In genomic region chr11:131942878-131943277, GRCh38 we compare ENCODE assay signal across 26 cellular contexts.
"Had no signal": no experiment of that assay in that cellular context is flagged by ENCODE, and none has a peak within 500 bp of the region (broad histone marks: within the 10 kb centered on the region; RNA-seq: fewer than 3 reads in every experiment).

No MANE protein-coding gene starts in this region.

- H3K27me3 Mint-ChIP-seq: effector memory CD8-positive, alpha-beta T cell had no signal

- H3K27ac Mint-ChIP-seq: dendritic cell treated with granulocyte-macrophage colony-stimulating factor and Interleukin-4, amounts not matched to agents 40 ng/mL and 50 ng/mL, for 4 days; effector memory CD8-positive, alpha-beta T cell; endodermal cell; immature natural killer cell; memory B cell had no signal

- H3K27me3 ChIP-seq: colonic mucosa, esophagus squamous epithelium, gastrocnemius medialis had no signal

- H3K27ac ChIP-seq: colonic mucosa, epithelial cell of prostate, esophagus squamous epithelium, gastrocnemius medialis, hepatocyte, left lung, lower lobe of right lung had no signal

- H3K36me3 ChIP-seq: colonic mucosa, esophagus squamous epithelium, gastrocnemius medialis, left lung, lower lobe of right lung had no signal

- H2AFZ ChIP-seq: hepatocyte had no signal

- H3K9me3 Mint-ChIP-seq: dendritic cell treated with granulocyte-macrophage colony-stimulating factor and Interleukin-4, amounts not matched to agents 40 ng/mL and 50 ng/mL, for 4 days; endodermal cell had no signal

- H3K4me1 Mint-ChIP-seq: endodermal cell, immature natural killer cell, memory B cell had no signal

- H3K4me3 ChIP-seq: colonic mucosa, esophagus squamous epithelium, gastrocnemius medialis, hepatocyte, left lung, lower lobe of right lung had no signal

- ATAC-seq: effector memory CD8-positive, alpha-beta T cell; esophagus mucosa; gastrocnemius medialis; left lung; left ventricle myocardium superior; lower lobe of right lung had no signal

- DNase-seq: colonic mucosa; cortex of kidney; effector CD8-positive, alpha-beta T cell; effector memory CD8-positive, alpha-beta T cell; endodermal cell; erythroblast; esophagus squamous epithelium; foreskin fibroblast; foreskin melanocyte; gastrocnemius medialis; glutamatergic neuron; hypothalamus; immature natural killer cell; islet precursor cell; kidney; kidney glomerular epithelial cell; left lung; left ventricle myocardium superior; lower lobe of right lung; mesendoderm; midbrain had no signal

- H3K4me3 Mint-ChIP-seq: dendritic cell treated with granulocyte-macrophage colony-stimulating factor and Interleukin-4, amounts not matched to agents 40 ng/mL and 50 ng/mL, for 4 days; effector memory CD8-positive, alpha-beta T cell; endodermal cell; immature natural killer cell; memory B cell had no signal

- H3K4me2 ChIP-seq: hepatocyte had no signal

- H3K79me2 ChIP-seq: hepatocyte had no signal

- H3K36me3 Mint-ChIP-seq: immature natural killer cell, memory B cell had no signal

- H3K4me1 ChIP-seq: colonic mucosa, gastrocnemius medialis, left lung, lower lobe of right lung had no signal

- H3K9me3 ChIP-seq: colonic mucosa, esophagus squamous epithelium, gastrocnemius medialis, left lung, lower lobe of right lung had no signal
